In the genomic region with DNA sequence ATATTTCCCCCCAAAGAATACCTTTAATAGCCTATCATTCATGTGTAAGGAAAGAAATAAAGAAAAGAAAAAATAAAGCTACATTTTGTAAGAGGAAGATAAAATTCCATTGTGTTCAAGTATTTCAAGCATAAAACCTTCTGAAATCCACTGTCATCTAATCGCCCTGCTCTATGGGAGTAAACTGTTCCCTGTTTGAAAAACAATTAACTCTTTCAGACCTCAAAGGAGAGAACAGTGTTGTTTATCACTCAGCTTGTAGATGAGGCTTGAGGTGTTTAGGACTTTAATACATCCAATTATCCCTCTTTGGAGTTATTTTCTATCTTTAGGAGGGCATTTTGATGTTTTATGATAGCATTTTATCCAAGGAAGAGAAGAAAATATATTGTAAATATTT, we compare ENCODE assay signal across 5 cellular contexts.
"Had no signal": no experiment of that assay in that cellular context is flagged by ENCODE, and none has a peak within 500 bp of the region (broad histone marks: within the 10 kb centered on the region; RNA-seq: fewer than 3 reads in every experiment).

No MANE protein-coding gene starts in this region.

- H3K27ac Mint-ChIP-seq: IgD-negative memory B cell had no signal

- DNase-seq: GOT3, H9, HCEC 1CT had no signal

- H3K4me1 Mint-ChIP-seq: IgD-negative memory B cell had no signal

- H3K9me3 Mint-ChIP-seq: H9 had no signal

- ATAC-seq: HepG2 had no signal

- H3K27me3 Mint-ChIP-seq: IgD-negative memory B cell had no signal

- H3K4me3 Mint-ChIP-seq: H9, IgD-negative memory B cell had no signal

- H3K36me3 Mint-ChIP-seq: IgD-negative memory B cell had no signal
